In genomic region chr17:40560592-40561293, GRCh38 we compare ENCODE assay signal across 9 cellular contexts. TPM values are rescaled to one million over a fixed set of nuclear protein-coding genes. Genes with fewer than 3 reads are reported as not detected.
DNase-seq lines count a peak whose midpoint lies in the region; ATAC-seq and TF ChIP-seq lines count a peak whose summit lies in the region.
"Had no signal": no experiment of that assay in that cellular context is flagged by ENCODE, and none has a peak within 500 bp of the region (broad histone marks: within the 10 kb centered on the region; RNA-seq: fewer than 3 reads in every experiment).

No MANE protein-coding gene starts in this region.

- WGBS in mesendoderm (ENCODE audit: extremely low coverage, insufficient coverage, low lambda C conversion rate), result no CpG with 5 or more reads among the region's 24 CpGs
- 38 to 55% (median 50%) methylated on average over 24 of the region's 24 CpGs for WGBS in stomach, 5 donors

- H2BK120ac ChIP-seq in mesendoderm (ENCODE audit: low read depth, low read length), result no peak overlapping the region

- H3K36me3 Mint-ChIP-seq in activated naive CD8-positive, alpha-beta T cell, result peaks cover 22% of the 10 kb centered on the region

- peak overlapping the region; percentile 48 for H3K9ac ChIP-seq in mesendoderm (ENCODE audit: low read length)

- H4K5ac ChIP-seq in mesendoderm (ENCODE audit: low read length), result no peak overlapping the region

- no peak overlapping the region for H4K8ac ChIP-seq in mesendoderm (ENCODE audit: low read depth, low read length)

- intact Hi-C loops in stomach (cut with DNase I; ENCODE audit: low total_unique reads), result no loop called here

- no peaks in the 10 kb centered on the region for H3K79me1 ChIP-seq in mesendoderm (ENCODE audit: low read length)

- H3K27ac Mint-ChIP-seq in activated naive CD8-positive, alpha-beta T cell, result peak overlapping the region; percentile 97

- no peak overlapping the region for H3K23ac ChIP-seq in mesendoderm (ENCODE audit: low read length)

- H3K9me3 ChIP-seq in stomach, result no peaks in the 10 kb centered on the region
- H3K9me3 ChIP-seq: adrenal gland had no signal

- H2BK5ac ChIP-seq in mesendoderm (ENCODE audit: low read length), result no peak overlapping the region

- DNase-seq in mesendoderm (no peak), stomach (peak; percentile 31), NCI-H2081 treated with DMSO at 0.1 percent for 48 hours (lab: John Stamatoyannopoulos, UW) (no peak), SK-N-DZ (ENCODE audit: low spot score) (no peak)

- no peak overlapping the region for H3K18ac ChIP-seq in mesendoderm (ENCODE audit: low read length)

- H3K9me3 Mint-ChIP-seq in activated naive CD8-positive, alpha-beta T cell (ENCODE audit: low read depth), result no peaks in the 10 kb centered on the region

- no peak for TF ChIP-seq EP300 in stomach (IDR thresholded peaks at IDR 0.05)

- TF ChIP-seq POLR2A in stomach (IDR thresholded peaks at IDR 0.05), result no peak

- H3K4me3 Mint-ChIP-seq in activated naive CD8-positive, alpha-beta T cell, result peak overlapping the region; percentile 90

- no peaks in the 10 kb centered on the region for H3K36me3 ChIP-seq in mesendoderm (ENCODE audit: control insufficient read depth, insufficient read depth, low read length)
- H3K36me3 ChIP-seq in stomach, result no peaks in the 10 kb centered on the region
- H3K36me3 ChIP-seq: adrenal gland had no signal

- H3K4ac ChIP-seq in mesendoderm (ENCODE audit: low read depth, low read length), result no peak overlapping the region

- peak in 1 of 7 experiments; percentile 15 for TF ChIP-seq CTCF in stomach (IDR thresholded peaks at IDR 0.05)

- H3K27me3 ChIP-seq in mesendoderm (ENCODE audit: insufficient read depth, low read length, poor library complexity), result no peaks in the 10 kb centered on the region
- H3K27me3 ChIP-seq in stomach, result peaks cover 0 to 21% (median 4%) of the 10 kb centered on the region in 3 donors
- H3K27me3 ChIP-seq: adrenal gland had no signal

- H3K27ac ChIP-seq in mesendoderm (ENCODE audit: low read depth, low read length) (no peak overlapping the region), stomach (peak overlapping the region; percentile 22 to 77 (median 69))

- H3K56ac ChIP-seq in mesendoderm (ENCODE audit: low read length), result peak overlapping the region; percentile 58

- ATAC-seq in GM18858 (IDR thresholded peaks at IDR 0.05; ENCODE audit: unreplicated experiment) (peak; percentile 38), HG02973 (IDR thresholded peaks at IDR 0.05; ENCODE audit: unreplicated experiment) (peak; percentile 45), SK-N-SH treated with all-trans-retinoic acid at 6 μM for 48 hours (peak; percentile 42)

- H3K4me2 ChIP-seq in mesendoderm (ENCODE audit: low read length), result no peak overlapping the region

- no peaks in the 10 kb centered on the region for H3K79me2 ChIP-seq in mesendoderm (ENCODE audit: control insufficient read depth, insufficient read depth, low read length)

- H2BK15ac ChIP-seq in mesendoderm (replicated peaks; ENCODE audit: low read depth), result no peak overlapping the region

- no peak overlapping the region for H2AK5ac ChIP-seq in mesendoderm (ENCODE audit: low read length)

- peaks cover 73% of the 10 kb centered on the region for H3K4me1 Mint-ChIP-seq in activated naive CD8-positive, alpha-beta T cell (ENCODE audit: low read depth)

- no peaks in the 10 kb centered on the region for H3K27me3 Mint-ChIP-seq in activated naive CD8-positive, alpha-beta T cell

- peaks cover 10% of the 10 kb centered on the region for H3K4me1 ChIP-seq in mesendoderm (ENCODE audit: control insufficient read depth, low read depth, low read length)
- H3K4me1 ChIP-seq in stomach, result peaks cover 11 to 43% (median 29%) of the 10 kb centered on the region in 4 donors

- no peak overlapping the region for H3K4me3 ChIP-seq in mesendoderm (ENCODE audit: low read length)
- H3K4me3 ChIP-seq in stomach, result peak overlapping the region; percentile 14 to 31 (median 26)

TF ChIP-seq in SK-N-SH treated with all-trans-retinoic acid at 6 μM for 48 hours, 23 proteins besides CTCF, POLR2A, EP300 and RAD21 (continues in another document):
- TF ChIP-seq, protein P1, sequence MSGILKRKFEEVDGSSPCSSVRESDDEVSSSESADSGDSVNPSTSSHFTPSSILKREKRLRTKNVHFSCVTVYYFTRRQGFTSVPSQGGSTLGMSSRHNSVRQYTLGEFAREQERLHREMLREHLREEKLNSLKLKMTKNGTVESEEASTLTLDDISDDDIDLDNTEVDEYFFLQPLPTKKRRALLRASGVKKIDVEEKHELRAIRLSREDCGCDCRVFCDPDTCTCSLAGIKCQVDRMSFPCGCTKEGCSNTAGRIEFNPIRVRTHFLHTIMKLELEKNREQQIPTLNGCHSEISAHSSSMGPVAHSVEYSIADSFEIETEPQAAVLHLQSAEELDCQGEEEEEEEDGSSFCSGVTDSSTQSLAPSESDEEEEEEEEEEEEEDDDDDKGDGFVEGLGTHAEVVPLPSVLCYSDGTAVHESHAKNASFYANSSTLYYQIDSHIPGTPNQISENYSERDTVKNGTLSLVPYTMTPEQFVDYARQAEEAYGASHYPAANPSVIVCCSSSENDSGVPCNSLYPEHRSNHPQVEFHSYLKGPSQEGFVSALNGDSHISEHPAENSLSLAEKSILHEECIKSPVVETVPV (CRISPR knock-in tag; IDR thresholded peaks at IDR 0.05), result no peak
- TF ChIP-seq ZNF70 (CRISPR knock-in tag; IDR thresholded peaks at IDR 0.05) (no peak), ZFP3 (CRISPR knock-in tag; IDR thresholded peaks at IDR 0.05) (no peak), CSDC2 (CRISPR knock-in tag; IDR thresholded peaks at IDR 0.05) (no peak), ESRRG (CRISPR knock-in tag; IDR thresholded peaks at IDR 0.05) (no peak), ZNF565 (CRISPR knock-in tag; conservative IDR thresholded peaks at IDR 0.05; ENCODE audit: low read depth) (no peak), GLIS3 (CRISPR knock-in tag; IDR thresholded peaks at IDR 0.05) (no peak), OSR1 (CRISPR knock-in tag; IDR thresholded peaks at IDR 0.05) (no peak), ARNTL (CRISPR knock-in tag; IDR thresholded peaks at IDR 0.05; ENCODE audit: borderline replicate concordance, low read depth) (no peak), ZFP30 (CRISPR knock-in tag; IDR thresholded peaks at IDR 0.05) (no peak), RARB (CRISPR knock-in tag; IDR thresholded peaks at IDR 0.05) (no peak)
- TF ChIP-seq, protein P2, sequence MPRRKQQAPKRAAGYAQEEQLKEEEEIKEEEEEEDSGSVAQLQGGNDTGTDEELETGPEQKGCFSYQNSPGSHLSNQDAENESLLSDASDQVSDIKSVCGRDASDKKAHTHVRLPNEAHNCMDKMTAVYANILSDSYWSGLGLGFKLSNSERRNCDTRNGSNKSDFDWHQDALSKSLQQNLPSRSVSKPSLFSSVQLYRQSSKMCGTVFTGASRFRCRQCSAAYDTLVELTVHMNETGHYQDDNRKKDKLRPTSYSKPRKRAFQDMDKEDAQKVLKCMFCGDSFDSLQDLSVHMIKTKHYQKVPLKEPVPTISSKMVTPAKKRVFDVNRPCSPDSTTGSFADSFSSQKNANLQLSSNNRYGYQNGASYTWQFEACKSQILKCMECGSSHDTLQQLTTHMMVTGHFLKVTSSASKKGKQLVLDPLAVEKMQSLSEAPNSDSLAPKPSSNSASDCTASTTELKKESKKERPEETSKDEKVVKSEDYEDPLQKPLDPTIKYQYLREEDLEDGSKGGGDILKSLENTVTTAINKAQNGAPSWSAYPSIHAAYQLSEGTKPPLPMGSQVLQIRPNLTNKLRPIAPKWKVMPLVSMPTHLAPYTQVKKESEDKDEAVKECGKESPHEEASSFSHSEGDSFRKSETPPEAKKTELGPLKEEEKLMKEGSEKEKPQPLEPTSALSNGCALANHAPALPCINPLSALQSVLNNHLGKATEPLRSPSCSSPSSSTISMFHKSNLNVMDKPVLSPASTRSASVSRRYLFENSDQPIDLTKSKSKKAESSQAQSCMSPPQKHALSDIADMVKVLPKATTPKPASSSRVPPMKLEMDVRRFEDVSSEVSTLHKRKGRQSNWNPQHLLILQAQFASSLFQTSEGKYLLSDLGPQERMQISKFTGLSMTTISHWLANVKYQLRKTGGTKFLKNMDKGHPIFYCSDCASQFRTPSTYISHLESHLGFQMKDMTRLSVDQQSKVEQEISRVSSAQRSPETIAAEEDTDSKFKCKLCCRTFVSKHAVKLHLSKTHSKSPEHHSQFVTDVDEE (CRISPR knock-in tag; IDR thresholded peaks at IDR 0.05), result no peak
- TF ChIP-seq, protein P3, sequence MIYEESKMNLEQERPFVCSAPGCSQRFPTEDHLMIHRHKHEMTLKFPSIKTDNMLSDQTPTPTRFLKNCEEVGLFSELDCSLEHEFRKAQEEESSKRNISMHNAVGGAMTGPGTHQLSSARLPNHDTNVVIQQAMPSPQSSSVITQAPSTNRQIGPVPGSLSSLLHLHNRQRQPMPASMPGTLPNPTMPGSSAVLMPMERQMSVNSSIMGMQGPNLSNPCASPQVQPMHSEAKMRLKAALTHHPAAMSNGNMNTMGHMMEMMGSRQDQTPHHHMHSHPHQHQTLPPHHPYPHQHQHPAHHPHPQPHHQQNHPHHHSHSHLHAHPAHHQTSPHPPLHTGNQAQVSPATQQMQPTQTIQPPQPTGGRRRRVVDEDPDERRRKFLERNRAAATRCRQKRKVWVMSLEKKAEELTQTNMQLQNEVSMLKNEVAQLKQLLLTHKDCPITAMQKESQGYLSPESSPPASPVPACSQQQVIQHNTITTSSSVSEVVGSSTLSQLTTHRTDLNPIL (CRISPR knock-in tag; IDR thresholded peaks at IDR 0.05; ENCODE audit: low read depth), result no peak

RNA-seq across cellular contexts. Expression of gene CCR7, which starts 4.5 kb away (rescaled TPM):
- polyA plus RNA-seq in mesendoderm (2013, experiment 1 of 2), result 3.8 TPM
- polyA plus RNA-seq in mesendoderm (2013, experiment 2 of 2), result 3.8 TPM
- 1 to 10 TPM in 1 of 5 donors, not detected in 4; 3.1 TPM for total RNA-seq in stomach
- polyA plus RNA-seq in stomach, result 1 to 10 TPM in 1 of 3 donors, under 1 TPM in 1, not detected in 1; 0.92 to 1.4 TPM
- polyA plus RNA-seq in SK-N-DZ (2014; cell fraction: cytosol; rRNA removed), result 0.07 TPM in 1 of 2 replicates, not detected in the other
- polyA plus RNA-seq in SK-N-DZ (2014; cell fraction: nucleus; rRNA removed), result not detected in 2 replicates

RNA-seq across cellular contexts. Expression of gene TNS4, which starts 59.3 kb away (rescaled TPM):
- polyA plus RNA-seq in mesendoderm (2013, experiment 1 of 2), result 5.7 TPM
- polyA plus RNA-seq in mesendoderm (2013, experiment 2 of 2), result 4.9 TPM
- 1 to 10 TPM in 1 of 5 donors, under 1 TPM in 3, not detected in 1; 0.18 to 3.5 (median 0.59) TPM for total RNA-seq in stomach
- polyA plus RNA-seq in stomach, result 10 to 100 TPM in 1 of 3 donors, under 1 TPM in 1, not detected in 1; 0.62 to 23.2 TPM
- polyA plus RNA-seq in SK-N-DZ (2014; cell fraction: cytosol; rRNA removed), result 0.09 TPM in 1 of 2 replicates, not detected in the other
- not detected in 2 replicates for polyA plus RNA-seq in SK-N-DZ (2014; cell fraction: nucleus; rRNA removed)
